10 cellular contexts compared by ENCODE assay signal in genomic region chr17:30956764-30957374, GRCh38. TPM values are rescaled to one million over a fixed set of nuclear protein-coding genes. Genes with fewer than 3 reads are reported as not detected.
DNase-seq lines count a peak whose midpoint lies in the region; ATAC-seq and TF ChIP-seq lines count a peak whose summit lies in the region.
"Had no signal": no experiment of that assay in that cellular context is flagged by ENCODE, and none has a peak within 500 bp of the region (broad histone marks: within the 10 kb centered on the region; RNA-seq: fewer than 3 reads in every experiment).

No MANE protein-coding gene starts in this region.

- no peaks in the 10 kb centered on the region for H4K20me1 ChIP-seq in smooth muscle cell (ENCODE audit: low read depth)

- 72% methylated on average over 8 of the region's 8 CpGs for WGBS in smooth muscle cell (ENCODE audit: low lambda C conversion rate)

- H3K9ac ChIP-seq in smooth muscle cell (ENCODE audit: low read depth) = no peak overlapping the region

- H3F3A ChIP-seq in smooth muscle cell (ENCODE audit: low read depth) = no peaks in the 10 kb centered on the region

- H3K36me3 Mint-ChIP-seq in neural crest cell (ENCODE audit: low read depth) = no peaks in the 10 kb centered on the region

- TF ChIP-seq CTCF in fibroblast of the aortic adventitia (IDR thresholded peaks at IDR 0.05; ENCODE audit: insufficient read depth, low read length) = peak; percentile 46
- TF ChIP-seq CTCF in neural crest cell (conservative IDR thresholded peaks at IDR 0.05) = no peak
- no peak for TF ChIP-seq CTCF in smooth muscle cell (IDR thresholded peaks at IDR 0.05; ENCODE audit: borderline replicate concordance, insufficient read depth, poor library complexity, severe bottlenecking)

- no peak overlapping the region for H3K4me2 ChIP-seq in smooth muscle cell

- H3K27ac Mint-ChIP-seq in neural crest cell (ENCODE audit: unreplicated experiment) = peak overlapping the region; percentile 84

- H3K4me3 Mint-ChIP-seq in neural crest cell = no peak overlapping the region

- no peaks in the 10 kb centered on the region for H3K9me3 Mint-ChIP-seq in neural crest cell

- H3K27ac ChIP-seq in ACC112 (ENCODE audit: low read depth, low read length) (no peak overlapping the region), SJSA1 (peak overlapping the region; percentile 61), smooth muscle cell (ENCODE audit: low read depth) (no peak overlapping the region)

- DNase-seq in SJSA1 (ENCODE audit: low read depth in 1 of 2, low spot score in 2 of 2) = peak in 1 of 2 experiments; percentile 47
- DNase-seq in fibroblast of the aortic adventitia (ENCODE audit: low read depth) = peak; percentile 65
- DNase-seq in neural crest cell (ENCODE audit: low read depth, low spot score) = no peak
- DNase-seq in smooth muscle cell (lab: John Stamatoyannopoulos, UW; ENCODE audit: unreplicated experiment) = no peak
- DNase-seq in NCI-H1436 (lab: John Stamatoyannopoulos, UW) = no peak
- no peak for DNase-seq in NCI-H748 (lab: John Stamatoyannopoulos, UW; ENCODE audit: unreplicated experiment)
- DNase-seq: activated CD8-positive, alpha-beta memory T cell treated with anti-CD3 and anti-CD28 coated beads for 24 hours; NCI-H187 had no signal

- H3K79me2 ChIP-seq in ACC112 (ENCODE audit: control insufficient read depth, insufficient read depth, low read length, unreplicated experiment) (no peaks in the 10 kb centered on the region), smooth muscle cell (ENCODE audit: low read depth) (no peaks in the 10 kb centered on the region)

- H3K27me3 ChIP-seq in ACC112 (ENCODE audit: insufficient read depth, low read length) = no peaks in the 10 kb centered on the region
- no peaks in the 10 kb centered on the region for H3K27me3 ChIP-seq in SJSA1 (replicated peaks)
- no peaks in the 10 kb centered on the region for H3K27me3 ChIP-seq in smooth muscle cell (ENCODE audit: low read depth)

- H2AFZ ChIP-seq in ACC112 (ENCODE audit: low read length, unreplicated experiment) (peak overlapping the region; percentile 85), smooth muscle cell (ENCODE audit: low read depth) (no peak overlapping the region)

- H3K4me1 Mint-ChIP-seq in neural crest cell = peaks cover 15% of the 10 kb centered on the region

- H3K9me3 ChIP-seq in SJSA1 (replicated peaks) = no peaks in the 10 kb centered on the region
- no peaks in the 10 kb centered on the region for H3K9me3 ChIP-seq in smooth muscle cell (replicated peaks; ENCODE audit: low read depth)

- H3K36me3 ChIP-seq in ACC112 (ENCODE audit: insufficient read depth, low read length) = no peaks in the 10 kb centered on the region
- H3K36me3 ChIP-seq in SJSA1 = no peaks in the 10 kb centered on the region
- no peaks in the 10 kb centered on the region for H3K36me3 ChIP-seq in smooth muscle cell (ENCODE audit: low read depth)

- no peaks in the 10 kb centered on the region for H3K27me3 Mint-ChIP-seq in neural crest cell (ENCODE audit: low read depth)

- no peak for ATAC-seq in HG03520 (IDR thresholded peaks at IDR 0.05; ENCODE audit: unreplicated experiment)

- peaks cover 6% of the 10 kb centered on the region for H3K4me1 ChIP-seq in ACC112 (ENCODE audit: control insufficient read depth, insufficient read depth, low read length, unreplicated experiment)
- H3K4me1 ChIP-seq in SJSA1 (replicated peaks) = peaks cover 26% of the 10 kb centered on the region
- no peaks in the 10 kb centered on the region for H3K4me1 ChIP-seq in smooth muscle cell (ENCODE audit: low read depth)

- H3K4me3 ChIP-seq in ACC112 (ENCODE audit: low read depth, low read length) = no peak overlapping the region
- no peak overlapping the region for H3K4me3 ChIP-seq in SJSA1
- no peak overlapping the region for H3K4me3 ChIP-seq in fibroblast of the aortic adventitia (ENCODE audit: low read depth, low read length)
- H3K4me3 ChIP-seq in smooth muscle cell = no peak overlapping the region

RNA-seq across cellular contexts. Expression of gene RNF135, which starts 14.0 kb away (rescaled TPM):
- 14.6 and 19.0 TPM in 2 replicates for total RNA-seq in SJSA1 (2014; rRNA removed; shearing (Covaris generic))
- total RNA-seq in fibroblast of the aortic adventitia (ENCODE audit: low replicate concordance) (10.1 and 10.7 TPM in 2 replicates), neural crest cell (5.9 and 6.4 TPM in 2 replicates), smooth muscle cell (5.2 and 9.7 TPM in 2 replicates)
- 17.9 and 25.4 TPM in 2 replicates for polyA plus RNA-seq in smooth muscle cell

RNA-seq across cellular contexts. Expression of gene ADAP2, which starts 35.1 kb away (rescaled TPM):
- total RNA-seq in SJSA1 (2014; rRNA removed; shearing (Covaris generic)) = 0.13 and 1.3 TPM in 2 replicates
- total RNA-seq in fibroblast of the aortic adventitia (ENCODE audit: low replicate concordance) (0.27 and 0.90 TPM in 2 replicates), neural crest cell (1.7 and 2.2 TPM in 2 replicates), smooth muscle cell (0.13 and 0.22 TPM in 2 replicates)
- 0.43 and 1.8 TPM in 2 replicates for polyA plus RNA-seq in smooth muscle cell

RNA-seq across cellular contexts. Expression of gene TEFM, which starts 50.8 kb away (rescaled TPM):
- total RNA-seq in SJSA1 (2014; rRNA removed; shearing (Covaris generic)) = 11.7 and 14.1 TPM in 2 replicates
- total RNA-seq in fibroblast of the aortic adventitia (ENCODE audit: low replicate concordance) = 6.1 and 21.0 TPM in 2 replicates
- total RNA-seq in neural crest cell = 10.8 and 15.0 TPM in 2 replicates
- 4.9 and 11.4 TPM in 2 replicates for total RNA-seq in smooth muscle cell
- polyA plus RNA-seq in smooth muscle cell = 6.1 and 11.0 TPM in 2 replicates
